Comparison of ENCODE assay signal across 35 cellular contexts in the genomic region with DNA sequence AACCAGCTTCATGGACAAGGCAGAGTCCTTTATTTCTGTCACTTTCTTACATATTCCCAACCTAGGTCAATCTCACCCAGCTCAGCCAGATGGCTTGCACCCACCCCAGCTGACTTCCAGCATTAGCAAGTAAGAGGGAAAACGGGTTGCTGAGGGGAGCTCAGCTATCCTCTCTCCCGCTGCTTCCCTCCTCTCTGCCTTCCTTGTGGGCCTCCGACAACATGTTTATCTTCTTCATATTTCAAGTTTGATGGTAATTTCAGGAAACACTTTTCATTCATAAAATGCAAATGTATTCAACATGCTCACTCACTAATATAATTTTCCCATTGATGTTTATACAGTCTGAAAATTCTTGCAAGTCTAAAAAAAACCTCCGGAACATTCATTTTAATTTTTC.
DNase-seq lines count a peak whose midpoint lies in the region; ATAC-seq and TF ChIP-seq lines count a peak whose summit lies in the region.
"Had no signal": no experiment of that assay in that cellular context is flagged by ENCODE, and none has a peak within 500 bp of the region (broad histone marks: within the 10 kb centered on the region; RNA-seq: fewer than 3 reads in every experiment).

No MANE protein-coding gene starts in this region.

- no peak overlapping the region for H2BK5ac ChIP-seq in mesenchymal stem cell (ENCODE audit: low read depth, low read length, poor library complexity, severe bottlenecking)

- H4K91ac ChIP-seq in mesenchymal stem cell (ENCODE audit: low read length), result no peak overlapping the region

- no peak for TF ChIP-seq POLR2A in esophagus muscularis mucosa (IDR thresholded peaks at IDR 0.05; ENCODE audit: low read depth)

- no peaks in the 10 kb centered on the region for H3K36me3 Mint-ChIP-seq in chondrocyte (ENCODE audit: low read depth)
- H3K36me3 Mint-ChIP-seq: CD14-positive monocyte; CD4-positive, alpha-beta memory T cell; CD4-positive, CD25-positive, alpha-beta regulatory T cell; CD8-positive, alpha-beta memory T cell; CD8-positive, alpha-beta T cell had no signal

- H3K27ac ChIP-seq in SK-N-MC (no peak overlapping the region), esophagus muscularis mucosa (replicated peaks in 1 of 4) (no peak overlapping the region), mesenchymal stem cell (ENCODE audit: low read length, poor library complexity, severe bottlenecking) (no peak overlapping the region)
- H3K27ac ChIP-seq: 22Rv1; A549; BLaER1; BLaER1 treated with 17β-estradiol and CSF1 and Interleukin-3, amounts not matched to agents 10 nM and 100 nM; C4-2B had no signal

- intact Hi-C loops in esophagus muscularis mucosa (cut with DNase I), result no loop called here

- H3K4me3 ChIP-seq in SK-N-MC (peak overlapping the region; percentile 12), esophagus muscularis mucosa (no peak overlapping the region), mesenchymal stem cell (ENCODE audit: insufficient read depth in 1 of 2, low read depth in 1 of 2, low read length in 2 of 2) (no peak overlapping the region)
- H3K4me3 ChIP-seq: A549; BLaER1; BLaER1 treated with 17β-estradiol and CSF1 and Interleukin-3, amounts not matched to agents 10 nM and 100 nM had no signal

- WGBS in esophagus muscularis mucosa, result 84% methylated on average over 4 of the region's 4 CpGs
- WGBS in mesenchymal stem cell, result 79% methylated on average over 2 of the region's 4 CpGs

- peaks cover 48% of the 10 kb centered on the region for H3K4me1 Mint-ChIP-seq in chondrocyte (ENCODE audit: low read depth)
- H3K4me1 Mint-ChIP-seq: B cell; CD14-positive monocyte; CD4-positive, alpha-beta memory T cell; CD4-positive, CD25-positive, alpha-beta regulatory T cell; CD8-positive, alpha-beta memory T cell had no signal

- H2BK15ac ChIP-seq in mesenchymal stem cell (ENCODE audit: low read depth, poor library complexity, severe bottlenecking), result no peak overlapping the region

- H2AFZ ChIP-seq in mesenchymal stem cell (ENCODE audit: low read depth, low read length), result peak overlapping the region; percentile 31

- no peak overlapping the region for H3K9ac ChIP-seq in SK-N-MC (ENCODE audit: insufficient read length)
- no peak overlapping the region for H3K9ac ChIP-seq in mesenchymal stem cell (ENCODE audit: low read length)
- H3K9ac ChIP-seq: BLaER1; BLaER1 treated with 17β-estradiol and CSF1 and Interleukin-3, amounts not matched to agents 10 nM and 100 nM had no signal

- no peak overlapping the region for H3K4me3 Mint-ChIP-seq in chondrocyte (ENCODE audit: unreplicated experiment)
- H3K4me3 Mint-ChIP-seq: B cell; CD14-positive monocyte; CD4-positive, alpha-beta memory T cell; CD4-positive, alpha-beta T cell; CD4-positive, CD25-positive, alpha-beta regulatory T cell; CD8-positive, alpha-beta memory T cell; CD8-positive, alpha-beta T cell had no signal

- H2AK5ac ChIP-seq in mesenchymal stem cell (ENCODE audit: low read length, severe bottlenecking), result no peak overlapping the region

- TF ChIP-seq CTCF in chondrocyte (IDR thresholded peaks at IDR 0.05), result no peak
- no peak for TF ChIP-seq CTCF in esophagus muscularis mucosa (IDR thresholded peaks at IDR 0.05)

- H3K18ac ChIP-seq in mesenchymal stem cell (ENCODE audit: low read depth in 1 of 2, low read length in 2 of 2), result no peak overlapping the region

- H2BK12ac ChIP-seq in mesenchymal stem cell (ENCODE audit: low read length in 2 of 2), result no peak overlapping the region

- no peak overlapping the region for H3K23ac ChIP-seq in mesenchymal stem cell (ENCODE audit: low read length in 2 of 2)

- no peak for ATAC-seq in GM21529 (IDR thresholded peaks at IDR 0.05; ENCODE audit: unreplicated experiment)
- ATAC-seq: A549; CD8-positive, alpha-beta T cell had no signal

- no peak for TF ChIP-seq EP300 in esophagus muscularis mucosa (IDR thresholded peaks at IDR 0.05)

- no peak overlapping the region for H2BK120ac ChIP-seq in mesenchymal stem cell (ENCODE audit: low read depth, low read length)

- H3K27me3 Mint-ChIP-seq in chondrocyte (ENCODE audit: low read depth), result peaks cover 3% of the 10 kb centered on the region

- no peaks in the 10 kb centered on the region for H3K79me1 ChIP-seq in mesenchymal stem cell (replicated peaks; ENCODE audit: low read length, poor library complexity, severe bottlenecking)

- no peak overlapping the region for H4K8ac ChIP-seq in mesenchymal stem cell (ENCODE audit: low read length)

- no peak overlapping the region for H3K4me2 ChIP-seq in mesenchymal stem cell (ENCODE audit: low read length, poor library complexity, severe bottlenecking)
- H3K4me2 ChIP-seq: A549; BLaER1; BLaER1 treated with 17β-estradiol and CSF1 and Interleukin-3, amounts not matched to agents 10 nM and 100 nM had no signal

- H3K14ac ChIP-seq in mesenchymal stem cell (ENCODE audit: low read length in 2 of 2), result no peak overlapping the region

- H3K9me3 ChIP-seq in SK-N-MC (ENCODE audit: low read depth, low read length) (no peaks in the 10 kb centered on the region), esophagus muscularis mucosa (no peaks in the 10 kb centered on the region), mesenchymal stem cell (ENCODE audit: control insufficient read depth, low read length) (no peaks in the 10 kb centered on the region)
- H3K9me3 ChIP-seq: A549; BE2C; BLaER1; BLaER1 treated with 17β-estradiol and CSF1 and Interleukin-3, amounts not matched to agents 10 nM and 100 nM; Caco-2 had no signal

- H3K27me3 ChIP-seq in esophagus muscularis mucosa, result no peaks in the 10 kb centered on the region
- H3K27me3 ChIP-seq in mesenchymal stem cell (ENCODE audit: control insufficient read depth in 1 of 2, insufficient read depth in 1 of 2, low read length in 2 of 2), result no peaks in the 10 kb centered on the region
- H3K27me3 ChIP-seq: BLaER1; BLaER1 treated with 17β-estradiol and CSF1 and Interleukin-3, amounts not matched to agents 10 nM and 100 nM had no signal

- peak overlapping the region; percentile 1 for H3K27ac Mint-ChIP-seq in chondrocyte (ENCODE audit: unreplicated experiment)
- H3K27ac Mint-ChIP-seq: B cell; CD14-positive monocyte; CD4-positive, alpha-beta memory T cell; CD4-positive, alpha-beta T cell; CD8-positive, alpha-beta memory T cell; CD8-positive, alpha-beta T cell had no signal

- DNase-seq in SK-N-MC (ENCODE audit: low read depth, low spot score), result peak; percentile 39
- DNase-seq in chondrocyte (ENCODE audit: low spot score), result no peak
- DNase-seq in esophagus muscularis mucosa (ENCODE audit: extremely low spot score), result peak; percentile 77
- no peak for DNase-seq in mesenchymal stem cell
- no peak for DNase-seq in hepatic stellate cell (ENCODE audit: low spot score)
- no peak for DNase-seq in NCI-H510A (lab: John Stamatoyannopoulos, UW)
- DNase-seq in NCI-H748 treated with DMSO at 0.1 percent for 48 hours (lab: John Stamatoyannopoulos, UW), result no peak
- DNase-seq: 8988T; ACHN; AML-193; BE2C; C1 segment of cervical spinal cord; Caco-2; Calu3; CD4-positive, alpha-beta memory T cell; CD4-positive, alpha-beta T cell; CD4-positive, CD25-positive, alpha-beta regulatory T cell; CD8-positive, alpha-beta memory T cell; CD8-positive, alpha-beta T cell; COR-L47; DMS 273 treated with DMSO at 0.1 percent for 48 hours; DMS153; DMS53; DMS79; DMS79 treated with DMSO at 0.1 percent for 48 hours; DND-41; EL had no signal

- peaks cover 0 to 26% (median 19%) of the 10 kb centered on the region in 4 donors for H3K4me1 ChIP-seq in esophagus muscularis mucosa
- no peaks in the 10 kb centered on the region for H3K4me1 ChIP-seq in mesenchymal stem cell (ENCODE audit: control insufficient read depth, insufficient read depth, low read depth, low read length)
- H3K4me1 ChIP-seq: A549; BE2C; BLaER1; BLaER1 treated with 17β-estradiol and CSF1 and Interleukin-3, amounts not matched to agents 10 nM and 100 nM; Caco-2 had no signal

- H3K36me3 ChIP-seq in SK-N-MC (ENCODE audit: insufficient read depth, low read length), result no peaks in the 10 kb centered on the region
- no peaks in the 10 kb centered on the region for H3K36me3 ChIP-seq in esophagus muscularis mucosa
- H3K36me3 ChIP-seq in mesenchymal stem cell (ENCODE audit: control insufficient read depth in 1 of 2, insufficient read depth in 2 of 2, low read depth in 1 of 2, low read length in 2 of 2), result no peaks in the 10 kb centered on the region
- H3K36me3 ChIP-seq: BE2C; BLaER1; BLaER1 treated with 17β-estradiol and CSF1 and Interleukin-3, amounts not matched to agents 10 nM and 100 nM had no signal

- no peak overlapping the region for H3K4ac ChIP-seq in mesenchymal stem cell (ENCODE audit: low read depth in 1 of 2, low read length in 2 of 2)

- no peaks in the 10 kb centered on the region for H3K9me3 Mint-ChIP-seq in chondrocyte (ENCODE audit: low read depth)
- H3K9me3 Mint-ChIP-seq: CD14-positive monocyte; CD4-positive, alpha-beta T cell; CD8-positive, alpha-beta memory T cell; CD8-positive, alpha-beta T cell had no signal

Comparison
In these comparisons a context has a peak if more than half of its experiments do, and no peak if none do; other contexts are left out.
1. DNase-seq: peak in SK-N-MC (single experiment) and esophagus muscularis mucosa (single experiment); none in chondrocyte (single experiment), mesenchymal stem cell (single experiment), hepatic stellate cell (single experiment), NCI-H510A (single experiment) and NCI-H748 treated with DMSO at 0.1 percent for 48 hours (single experiment).